8 cellular contexts compared by ENCODE assay signal in genomic region chr6:24991748-24992467, GRCh38. TPM values are rescaled to one million over a fixed set of nuclear protein-coding genes. Genes with fewer than 3 reads are reported as not detected.
A peak's percentile ranks its signal among the peaks of the same experiment; 100 is the strongest.
DNase-seq lines count a peak whose midpoint lies in the region; ATAC-seq, FAIRE-seq and TF ChIP-seq lines count a peak whose summit lies in the region.

No MANE protein-coding gene starts in this region.

- in situ Hi-C loops in astrocyte of the cerebellum (cut with HindIII; ENCODE audit: low sequenced_read_pairs): no loop called here

- peaks cover 15% of the 10 kb centered on the region for H3K9me3 Mint-ChIP-seq in T-helper 2 cell treated with Interferon-gamma antibody and Interleukin-4, amounts not matched to agents 5 μg/mL and 100 μg/mL, for 36 hours

- TF ChIP-seq CTCF in astrocyte of the cerebellum (IDR thresholded peaks at IDR 0.05; ENCODE audit: low read depth, low read length, missing control alignments) (peak; percentile 60), kidney (IDR thresholded peaks at IDR 0.05; ENCODE audit: borderline replicate concordance, extremely low read depth, insufficient read depth) (peak; percentile 62)

- intact Hi-C loops in kidney (cut with DNase I): no loop called here

- H3K27me3 Mint-ChIP-seq in T-helper 2 cell treated with Interferon-gamma antibody and Interleukin-4, amounts not matched to agents 5 μg/mL and 100 μg/mL, for 36 hours (ENCODE audit: low read depth): no peaks in the 10 kb centered on the region

- H3K27ac ChIP-seq in kidney (ENCODE audit: low read depth in 2 of 2, low read length in 2 of 2): no peak overlapping the region

- peaks cover 35% of the 10 kb centered on the region for H3K4me1 Mint-ChIP-seq in T-helper 2 cell treated with Interferon-gamma antibody and Interleukin-4, amounts not matched to agents 5 μg/mL and 100 μg/mL, for 36 hours (ENCODE audit: low read depth)

- no peak overlapping the region for H3K9ac ChIP-seq in kidney (ENCODE audit: low read length in 2 of 2)

- peaks cover 0 to 3% of the 10 kb centered on the region in 2 donors for H3K9me3 ChIP-seq in kidney (ENCODE audit: control insufficient read depth in 1 of 2, low read length in 2 of 2)

- peak overlapping the region; percentile 9 for H3K4me3 Mint-ChIP-seq in T-helper 2 cell treated with Interferon-gamma antibody and Interleukin-4, amounts not matched to agents 5 μg/mL and 100 μg/mL, for 36 hours

- no peak for FAIRE-seq in kidney (lab: Jason Lieb, UNC)

- H3K36me3 ChIP-seq in kidney (ENCODE audit: control insufficient read depth in 1 of 2, insufficient read depth in 2 of 2, low read length in 2 of 2): no peaks in the 10 kb centered on the region

- H3K36me3 Mint-ChIP-seq in T-helper 2 cell treated with Interferon-gamma antibody and Interleukin-4, amounts not matched to agents 5 μg/mL and 100 μg/mL, for 36 hours (ENCODE audit: low read depth): peaks cover 27% of the 10 kb centered on the region

- ATAC-seq in HG02588 (IDR thresholded peaks at IDR 0.05; ENCODE audit: unreplicated experiment): peak; percentile 80

- H3K27ac Mint-ChIP-seq in T-helper 2 cell treated with Interferon-gamma antibody and Interleukin-4, amounts not matched to agents 5 μg/mL and 100 μg/mL, for 36 hours: peak overlapping the region; percentile 55

- DNase-seq in NCI-H2227 (lab: John Stamatoyannopoulos, UW; ENCODE audit: unreplicated experiment): peak; percentile 23
- no peak for DNase-seq in NCI-H2227 treated with DMSO at 0.1 percent for 48 hours (lab: John Stamatoyannopoulos, UW)
- peak; percentile 34 for DNase-seq in NCI-H1092 (lab: John Stamatoyannopoulos, UW)
- DNase-seq in T-helper 2 cell treated with Interferon-gamma antibody and Interleukin-4, amounts not matched to agents 5 μg/mL and 100 μg/mL, for 36 hours (ENCODE audit: low spot score): peak; percentile 55
- no peak for DNase-seq in astrocyte of the cerebellum (ENCODE audit: low read depth)
- no peak for DNase-seq in kidney
- peak in 2 of 3 experiments; percentile 49 to 60 for DNase-seq in stimulated activated CD4-positive, alpha-beta T cell treated with anti-CD3 and anti-CD28 coated beads, TNF-alpha, amount 100 ng/mL, for 4 hours (ENCODE audit: low read depth in 3 of 3)

- H3K4me1 ChIP-seq in kidney (ENCODE audit: control insufficient read depth in 1 of 2, insufficient read depth in 1 of 2, low read depth in 1 of 2, low read length in 2 of 2): peaks cover 0 to 2% of the 10 kb centered on the region in 2 donors

- no peak overlapping the region for H3K4me3 ChIP-seq in astrocyte of the cerebellum (ENCODE audit: low read depth, low read length)
- no peak overlapping the region for H3K4me3 ChIP-seq in kidney (ENCODE audit: low read length in 2 of 2)

RNA-seq across cellular contexts. Expression of gene RIPOR2, which starts 56.1 kb away (rescaled TPM):
- total RNA-seq in kidney: 24.2 TPM
- polyA plus RNA-seq in kidney (ENCODE audit: insufficient read depth, low read depth, low replicate concordance): 1.7 TPM

Comparison
In these comparisons a context has a peak if more than half of its experiments do, and no peak if none do; other contexts are left out.
1. DNase-seq: peak in NCI-H2227 (single experiment), NCI-H1092 (single experiment), T-helper 2 cell treated with Interferon-gamma antibody and Interleukin-4, amounts not matched to agents 5 μg/mL and 100 μg/mL, for 36 hours (single experiment) and stimulated activated CD4-positive, alpha-beta T cell treated with anti-CD3 and anti-CD28 coated beads, TNF-alpha, amount 100 ng/mL, for 4 hours (2 of 3); none in NCI-H2227 treated with DMSO at 0.1 percent for 48 hours (single experiment), astrocyte of the cerebellum (single experiment) and kidney (single experiment).